Comparison of ENCODE assay signal across 8 cellular contexts in the genomic region with DNA sequence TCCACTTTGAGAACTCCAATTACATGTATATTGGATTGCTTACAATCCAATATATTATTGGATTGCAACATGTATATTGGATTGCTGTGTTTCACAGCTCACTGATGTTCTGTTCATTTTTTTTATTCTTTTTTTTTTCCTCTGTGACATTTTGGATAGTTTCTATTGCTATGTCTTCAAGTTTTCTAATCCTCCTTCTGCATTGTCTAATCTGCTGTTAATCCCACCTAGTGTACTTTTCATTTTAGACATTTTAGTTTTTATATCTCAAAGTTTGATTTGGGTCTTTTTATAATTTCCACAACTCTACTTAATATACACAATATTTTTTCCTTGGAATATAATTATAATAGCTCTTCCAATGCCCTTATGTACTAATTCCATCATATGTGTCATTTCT.
"Had no signal": no experiment of that assay in that cellular context is flagged by ENCODE, and none has a peak within 500 bp of the region (broad histone marks: within the 10 kb centered on the region; RNA-seq: fewer than 3 reads in every experiment).

No MANE protein-coding gene starts in this region.

- H3K4me1 ChIP-seq: HAP-1 had no signal

- H3K36me3 ChIP-seq: HAP-1 had no signal

- ATAC-seq: HCT116 had no signal

- H2AFZ ChIP-seq: GM23248 had no signal

- DNase-seq: GM23248, GOT3, H7, IMR-90, KBM-7 had no signal

- FAIRE-seq: HTR-8/SVneo had no signal

- H3K4me3 ChIP-seq: GM23248, HAP-1 had no signal

- H3K27ac ChIP-seq: GM23248 had no signal

- H3K9me3 ChIP-seq: HAP-1 had no signal

- H3K9ac ChIP-seq: GM23248 had no signal
